8 cellular contexts compared by ENCODE assay signal in genomic region chr22:46613606-46613997, GRCh38. TPM values are rescaled to one million over a fixed set of nuclear protein-coding genes. Genes with fewer than 3 reads are reported as not detected.
DNase-seq lines count a peak whose midpoint lies in the region; ATAC-seq and TF ChIP-seq lines count a peak whose summit lies in the region.

No MANE protein-coding gene starts in this region.

- ATAC-seq in activated CD8-positive, alpha-beta T cell treated with anti-CD3 and anti-CD28 coated beads for 36 hours, result peak; percentile 50
- peak; percentile 25 to 73 for ATAC-seq in right cardiac atrium
- no peak for ATAC-seq in thoracic aorta (ENCODE audit: insufficient number of reproducible peaks, low FRiP score, low read depth)
- ATAC-seq in HG03457 (IDR thresholded peaks at IDR 0.05; ENCODE audit: unreplicated experiment), result no peak

- TF ChIP-seq CTCF in activated CD8-positive, alpha-beta T cell treated with anti-CD3 and anti-CD28 coated beads for 36 hours (IDR thresholded peaks at IDR 0.05), result no peak
- TF ChIP-seq CTCF in thoracic aorta (IDR thresholded peaks at IDR 0.05) (no peak), GM13977 (IDR thresholded peaks at IDR 0.05; ENCODE audit: extremely low read depth, insufficient read depth, missing control alignments) (no peak)

- no peaks in the 10 kb centered on the region for H3K27me3 ChIP-seq in right cardiac atrium (ENCODE audit: control insufficient read depth, insufficient read depth)
- H3K27me3 ChIP-seq in thoracic aorta (replicated peaks; ENCODE audit: insufficient read depth), result no peaks in the 10 kb centered on the region
- no peaks in the 10 kb centered on the region for H3K27me3 ChIP-seq in GM23248 (replicated peaks; ENCODE audit: insufficient read depth)

- peak overlapping the region; percentile 84 for H3K4me3 Mint-ChIP-seq in activated T-cell treated with anti-CD3 and anti-CD28 coated beads, Interleukin-2, amount 50 U/mL, for 24 hours
- peak overlapping the region; percentile 84 for H3K4me3 Mint-ChIP-seq in activated CD8-positive, alpha-beta T cell treated with anti-CD3 and anti-CD28 coated beads for 36 hours

- no peak overlapping the region for H3K4me2 ChIP-seq in GM23248 (ENCODE audit: unreplicated experiment)

- POLR2A ChIA-PET in activated CD8-positive, alpha-beta T cell treated with anti-CD3 and anti-CD28 coated beads for 36 hours (lab: Charles Lee), result interaction anchor here (1.0 to 1.8 kb wide), 6 partner anchors 11 to 122 kb away, joined by 3 to 5 read pairs (median 4); no protein-coding TSS in a partner anchor

- no peaks in the 10 kb centered on the region for H3K36me3 ChIP-seq in thoracic aorta
- H3K36me3 ChIP-seq in GM23248 (ENCODE audit: low read depth), result no peaks in the 10 kb centered on the region

- H4K20me1 ChIP-seq in GM23248 (ENCODE audit: insufficient read depth), result no peaks in the 10 kb centered on the region

- peak overlapping the region; percentile 91 for H3K27ac Mint-ChIP-seq in activated T-cell treated with anti-CD3 and anti-CD28 coated beads, Interleukin-2, amount 50 U/mL, for 24 hours
- H3K27ac Mint-ChIP-seq in activated CD8-positive, alpha-beta T cell treated with anti-CD3 and anti-CD28 coated beads for 36 hours, result peak overlapping the region; percentile 94

- H3K27ac ChIP-seq in right cardiac atrium (ENCODE audit: low read length) (no peak overlapping the region), thoracic aorta (no peak overlapping the region), GM23248 (no peak overlapping the region)

- DNase-seq in activated T-cell treated with anti-CD3 and anti-CD28 coated beads, Interleukin-2, amount 50 U/mL, for 24 hours, result no peak
- no peak for DNase-seq in activated T-cell treated with anti-CD3 and anti-CD28 coated beads, Interleukin-2, amount 50 U/mL, for 1 hour
- DNase-seq in activated CD8-positive, alpha-beta T cell treated with anti-CD3 and anti-CD28 coated beads for 36 hours, result peak; percentile 64
- peak; percentile 65 to 83 (median 76) for DNase-seq in right cardiac atrium
- DNase-seq in thoracic aorta (ENCODE audit: low spot score), result no peak
- DNase-seq in GM23248, result no peak
- DNase-seq in GM13977 (ENCODE audit: low spot score), result no peak

- in situ Hi-C loops in GM23248 (cut with MboI), result no loop called here
- in situ Hi-C loops in GM13977 (cut with MboI; ENCODE audit: low pct_unique_long_range_greater_than_20kb, low sequenced_read_pairs, unreplicated experiment), result no loop called here

- no peak overlapping the region for H3K9ac ChIP-seq in GM23248

- no peaks in the 10 kb centered on the region for H3K9me3 Mint-ChIP-seq in activated T-cell treated with anti-CD3 and anti-CD28 coated beads, Interleukin-2, amount 50 U/mL, for 24 hours
- no peaks in the 10 kb centered on the region for H3K9me3 Mint-ChIP-seq in activated CD8-positive, alpha-beta T cell treated with anti-CD3 and anti-CD28 coated beads for 36 hours

- H3F3A ChIP-seq in GM23248 (ENCODE audit: insufficient read depth), result no peaks in the 10 kb centered on the region

- H3K4me1 ChIP-seq in right cardiac atrium (ENCODE audit: control insufficient read depth, insufficient read depth, low read length), result peaks cover 22% of the 10 kb centered on the region
- H3K4me1 ChIP-seq in thoracic aorta (ENCODE audit: control insufficient read depth in 1 of 2, low read depth in 2 of 2), result peaks cover 0 to 14% of the 10 kb centered on the region in 2 donors
- no peaks in the 10 kb centered on the region for H3K4me1 ChIP-seq in GM23248 (ENCODE audit: insufficient read depth)

- H2AFZ ChIP-seq in GM23248, result no peak overlapping the region

- H3K9me3 ChIP-seq in right cardiac atrium (ENCODE audit: control insufficient read depth, low read length) (no peaks in the 10 kb centered on the region), thoracic aorta (no peaks in the 10 kb centered on the region), GM23248 (ENCODE audit: low read depth) (no peaks in the 10 kb centered on the region)

- peaks cover 28% of the 10 kb centered on the region for H3K4me1 Mint-ChIP-seq in activated T-cell treated with anti-CD3 and anti-CD28 coated beads, Interleukin-2, amount 50 U/mL, for 24 hours (ENCODE audit: low read depth)
- peaks cover 27% of the 10 kb centered on the region for H3K4me1 Mint-ChIP-seq in activated CD8-positive, alpha-beta T cell treated with anti-CD3 and anti-CD28 coated beads for 36 hours (ENCODE audit: low read depth)

- no peaks in the 10 kb centered on the region for H3K79me2 ChIP-seq in GM23248 (ENCODE audit: insufficient read depth)

- intact Hi-C loops in activated CD8-positive, alpha-beta T cell treated with anti-CD3 and anti-CD28 coated beads for 36 hours (cut with micrococcal nuclease), result no loop called here
- intact Hi-C loops in right cardiac atrium (cut with DNase I), result no loop called here

- CTCF ChIA-PET in activated CD8-positive, alpha-beta T cell treated with anti-CD3 and anti-CD28 coated beads for 36 hours (lab: Charles Lee), result interaction anchor here (0.9 to 1.5 kb wide), 2 partner anchors 11 to 50 kb away, joined by 3 to 5 read pairs; no protein-coding TSS in a partner anchor

- 55% methylated on average over 10 of the region's 10 CpGs for WGBS in right cardiac atrium
- 65 to 76% methylated on average over 6 to 10 of the region's 10 CpGs for WGBS in GM23248 (ENCODE audit: low coverage in 1 of 2, low lambda C conversion rate in 2 of 2, missing lambda C conversion rate in 2 of 2), 2 experiments

- H3K4me3 ChIP-seq in right cardiac atrium (ENCODE audit: low read length) (no peak overlapping the region), thoracic aorta (peak overlapping the region; percentile 25), GM23248 (no peak overlapping the region)

- H3K36me3 Mint-ChIP-seq in activated T-cell treated with anti-CD3 and anti-CD28 coated beads, Interleukin-2, amount 50 U/mL, for 24 hours (ENCODE audit: low read depth), result no peaks in the 10 kb centered on the region
- H3K36me3 Mint-ChIP-seq in activated CD8-positive, alpha-beta T cell treated with anti-CD3 and anti-CD28 coated beads for 36 hours (ENCODE audit: low read depth), result peaks cover 1% of the 10 kb centered on the region

- H3K9me2 ChIP-seq in GM23248 (ENCODE audit: insufficient read depth), result no peaks in the 10 kb centered on the region

- H3K27me3 Mint-ChIP-seq in activated T-cell treated with anti-CD3 and anti-CD28 coated beads, Interleukin-2, amount 50 U/mL, for 24 hours, result no peaks in the 10 kb centered on the region
- H3K27me3 Mint-ChIP-seq in activated CD8-positive, alpha-beta T cell treated with anti-CD3 and anti-CD28 coated beads for 36 hours, result no peaks in the 10 kb centered on the region

RNA-seq across cellular contexts. Expression of gene GRAMD4, which starts 6.6 kb away (rescaled TPM):
- 10 to 100 TPM; 26.9 to 28.1 TPM for total RNA-seq in activated CD8-positive, alpha-beta T cell treated with anti-CD3 and anti-CD28 coated beads for 36 hours
- 100 to 1,000 TPM in 1 of 4 donors, 10 to 100 TPM in 3; 74.3 to 106 (median 88.5) TPM for total RNA-seq in right cardiac atrium
- polyA plus RNA-seq in right cardiac atrium, result 31.6 TPM
- total RNA-seq in thoracic aorta, result 10 to 100 TPM; 16.2 to 56.5 TPM
- 10.6 TPM in 2 replicates for total RNA-seq in GM23248 (2014; rRNA removed; shearing (Covaris generic))
- 2.6 and 2.9 TPM in 2 replicates for polyA plus RNA-seq in GM23248 (2016; fragmentation: Nextera tagmentation; extraction: Ambion mirVana)

Comparison
In these comparisons a context has a peak if more than half of its experiments do, and no peak if none do; other contexts are left out.
1. DNase-seq: peak in activated CD8-positive, alpha-beta T cell treated with anti-CD3 and anti-CD28 coated beads for 36 hours (single experiment) and right cardiac atrium (3 of 3); none in activated T-cell treated with anti-CD3 and anti-CD28 coated beads, Interleukin-2, amount 50 U/mL, for 24 hours (single experiment), activated T-cell treated with anti-CD3 and anti-CD28 coated beads, Interleukin-2, amount 50 U/mL, for 1 hour (single experiment), thoracic aorta (single experiment), GM23248 (single experiment) and GM13977 (single experiment).
2. ATAC-seq: peak in activated CD8-positive, alpha-beta T cell treated with anti-CD3 and anti-CD28 coated beads for 36 hours (single experiment) and right cardiac atrium (2 of 2); none in thoracic aorta (single experiment) and HG03457 (single experiment).